24 cellular contexts compared by ENCODE assay signal in the genomic region with DNA sequence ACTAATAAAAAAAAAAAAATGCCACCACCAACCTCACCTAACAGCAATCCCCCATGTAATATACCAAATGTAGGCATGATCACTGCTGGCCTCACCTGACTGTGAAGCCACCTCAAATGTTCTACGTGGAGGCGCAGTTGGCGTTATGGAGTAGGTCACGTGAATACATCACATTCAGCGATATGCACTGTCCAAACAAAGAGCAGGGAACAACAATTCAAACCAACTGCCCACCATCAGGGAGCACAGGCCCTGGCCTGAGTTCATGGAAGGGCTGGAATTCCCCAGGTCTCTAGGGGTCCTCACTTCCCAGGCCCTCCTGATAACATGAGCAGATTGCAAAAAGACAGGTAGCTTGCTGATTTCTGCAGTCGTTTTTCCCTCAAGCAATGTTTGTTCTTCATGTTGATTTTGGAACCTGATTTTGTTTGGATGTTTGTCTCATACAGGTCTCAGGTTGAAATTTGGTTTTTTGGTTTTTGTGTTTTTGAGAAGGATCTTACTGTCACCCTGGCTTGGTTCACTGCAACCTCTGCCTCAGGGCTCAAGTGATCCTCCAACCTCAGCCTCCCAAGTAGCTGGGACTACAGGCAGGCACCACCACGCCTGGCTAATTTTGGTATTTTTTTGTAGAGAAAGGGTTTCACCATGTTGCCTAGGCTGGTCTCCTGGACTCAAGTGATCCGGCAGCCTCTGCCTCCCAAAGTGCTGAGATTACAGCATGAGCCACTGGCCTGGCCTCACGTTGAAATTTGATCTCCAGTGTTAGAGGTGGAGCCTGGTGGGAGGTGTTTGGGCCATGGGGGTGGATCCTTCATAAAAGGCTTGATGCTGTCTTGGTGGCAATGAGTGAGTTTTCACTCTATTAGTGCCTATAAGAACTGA. TPM values are rescaled to one million over a fixed set of nuclear protein-coding genes. Genes with fewer than 3 reads are reported as not detected.
DNase-seq lines count a peak whose midpoint lies in the region; ATAC-seq and TF ChIP-seq lines count a peak whose summit lies in the region.
"Had no signal": no experiment of that assay in that cellular context is flagged by ENCODE, and none has a peak within 500 bp of the region (broad histone marks: within the 10 kb centered on the region; RNA-seq: fewer than 3 reads in every experiment).

No MANE protein-coding gene starts in this region.

- H3K4me3 ChIP-seq in endodermal cell (ENCODE audit: low read length), result no peak overlapping the region
- H3K4me3 ChIP-seq: BLaER1, vagina had no signal

- no peak overlapping the region for H3K27ac ChIP-seq in endodermal cell (ENCODE audit: low read depth, low read length)
- H3K27ac ChIP-seq: BLaER1, HL-60, vagina had no signal

- H3K27ac Mint-ChIP-seq in endodermal cell, result no peak overlapping the region
- H3K27ac Mint-ChIP-seq: IgD-negative memory B cell, immature natural killer cell had no signal

- peaks cover 1% of the 10 kb centered on the region for H3K9me3 Mint-ChIP-seq in endodermal cell

- no peak for TF ChIP-seq CTCF in endodermal cell (conservative IDR thresholded peaks at IDR 0.05)

- H3K36me3 ChIP-seq in endodermal cell (ENCODE audit: control insufficient read depth, insufficient read depth, low read length), result no peaks in the 10 kb centered on the region
- H3K36me3 ChIP-seq: BLaER1, vagina had no signal

- intact Hi-C loops in posterior vena cava (cut with DNase I), result no loop called here

- DNase-seq in NCI-H510A treated with DMSO at 0.1 percent for 48 hours (lab: John Stamatoyannopoulos, UW), result peak; percentile 30
- DNase-seq in NCI-H510A (lab: John Stamatoyannopoulos, UW), result no peak
- DNase-seq in NCI-H774 (lab: John Stamatoyannopoulos, UW), result peak; percentile 24
- DNase-seq in endodermal cell, result peak; percentile 69
- DNase-seq in posterior vena cava (ENCODE audit: low spot score), result peak; percentile 18
- DNase-seq in middle frontal gyrus (ENCODE audit: extremely low spot score, low spot score), result no peak
- DNase-seq in amygdala (lab: John Stamatoyannopoulos, UW), result no peak
- DNase-seq: activated CD4-positive, alpha-beta T cell treated with anti-CD3 and anti-CD28 coated beads, Interleukin-2, amount 50 U/mL, for 1 hour; activated CD8-positive, alpha-beta memory T cell treated with anti-CD3 and anti-CD28 coated beads, Interleukin-2, amount 50 U/mL, for 4 hours; activated effector memory CD4-positive, alpha-beta T cell treated with anti-CD3 and anti-CD28 coated beads, Interleukin-2, amount 50 U/mL, for 16 hours; Calu3; cortex of kidney; head of caudate nucleus; immature natural killer cell; NCI-H1694; nucleus accumbens; retina; SHP77 treated with DMSO at 0.1 percent for 48 hours; T-helper 1 cell had no signal

- peaks cover 7% of the 10 kb centered on the region for H3K4me1 Mint-ChIP-seq in endodermal cell

- 80 to 84% methylated on average over 5 to 9 of the region's 9 CpGs for WGBS in endodermal cell (ENCODE audit: insufficient coverage in 1 of 2, insufficient read length in 1 of 2), 2 experiments

- no peak for ATAC-seq in esophagus mucosa

- H3K9ac ChIP-seq in endodermal cell (ENCODE audit: extremely low read depth, low read length, poor library complexity, severe bottlenecking), result no peak overlapping the region
- H3K9ac ChIP-seq: BLaER1 had no signal

- no peaks in the 10 kb centered on the region for H3K4me1 ChIP-seq in endodermal cell (ENCODE audit: control insufficient read depth, insufficient read depth, low read length)
- H3K4me1 ChIP-seq: BLaER1 had no signal

- no peaks in the 10 kb centered on the region for H3K9me3 ChIP-seq in endodermal cell (ENCODE audit: control insufficient read depth, low read length)
- H3K9me3 ChIP-seq: BLaER1, vagina had no signal

- no peak overlapping the region for H3K4me3 Mint-ChIP-seq in endodermal cell
- H3K4me3 Mint-ChIP-seq: IgD-negative memory B cell, immature natural killer cell had no signal

- no peaks in the 10 kb centered on the region for H3K36me3 Mint-ChIP-seq in endodermal cell (ENCODE audit: low read depth)
- H3K36me3 Mint-ChIP-seq: immature natural killer cell had no signal

- no peaks in the 10 kb centered on the region for H3K27me3 ChIP-seq in endodermal cell (ENCODE audit: control insufficient read depth, insufficient read depth, low read length, poor library complexity, severe bottlenecking)
- H3K27me3 ChIP-seq: BLaER1, vagina had no signal

- H3K27me3 Mint-ChIP-seq in endodermal cell (ENCODE audit: insufficient read depth), result no peaks in the 10 kb centered on the region

RNA-seq across cellular contexts. Expression of a gene that starts 15.5 kb away (rescaled TPM):
- total RNA-seq in endodermal cell (10 to 100 TPM; 14.4 to 14.5 TPM), posterior vena cava (10 to 100 TPM; 13.5 to 13.9 TPM), esophagus mucosa (17.8 TPM)
- polyA plus RNA-seq in endodermal cell (2013, experiment 1 of 2), result 2.7 TPM
- polyA plus RNA-seq in endodermal cell (2013, experiment 2 of 2), result 2.7 TPM

Comparison
In these comparisons a context has a peak if more than half of its experiments do, and no peak if none do; other contexts are left out.
1. DNase-seq: peak in NCI-H510A treated with DMSO at 0.1 percent for 48 hours (single experiment), NCI-H774 (single experiment), endodermal cell (single experiment) and posterior vena cava (single experiment); none in NCI-H510A (single experiment), middle frontal gyrus (single experiment) and amygdala (0 of 56).